In genomic region chr2:209389124-209389523, GRCh38 we compare ENCODE assay signal across 26 cellular contexts. TPM values are rescaled to one million over a fixed set of nuclear protein-coding genes. Genes with fewer than 3 reads are reported as not detected.
DNase-seq lines count a peak whose midpoint lies in the region; ATAC-seq and TF ChIP-seq lines count a peak whose summit lies in the region.
"Had no signal": no experiment of that assay in that cellular context is flagged by ENCODE, and none has a peak within 500 bp of the region (broad histone marks: within the 10 kb centered on the region; RNA-seq: fewer than 3 reads in every experiment).

No MANE protein-coding gene starts in this region.

- H3K4me3 Mint-ChIP-seq in endodermal cell, result no peak overlapping the region
- H3K4me3 Mint-ChIP-seq: activated T-cell treated with anti-CD3 and anti-CD28 coated beads, Interleukin-2, amount 50 U/mL, for 4 hours; CD8-positive, alpha-beta T cell; dendritic cell treated with granulocyte-macrophage colony-stimulating factor and Interleukin-4, amounts not matched to agents 40 ng/mL and 50 ng/mL, for 4 days; nephron progenitor cell; T-helper 1 cell treated with Interleukin-12 subunit alpha and Interleukin-12 subunit beta and Interleukin-4 antibody, amounts not matched to agents 30 μg/mL and 1 μg/mL, for 36 hours had no signal

- CTCF ChIA-PET in Panc1 (lab: Charles Lee), result no interaction called here

- H3K4me1 Mint-ChIP-seq in endodermal cell, result no peaks in the 10 kb centered on the region
- H3K4me1 Mint-ChIP-seq: nephron progenitor cell had no signal

- H3K36me3 ChIP-seq in Panc1 (ENCODE audit: control insufficient read depth, insufficient read depth, low read length) (no peaks in the 10 kb centered on the region), endodermal cell (ENCODE audit: control insufficient read depth, insufficient read depth, low read length) (no peaks in the 10 kb centered on the region)
- H3K36me3 ChIP-seq: adrenal gland, breast epithelium, SJSA1, upper lobe of left lung had no signal

- H3K27ac Mint-ChIP-seq in endodermal cell, result no peak overlapping the region
- H3K27ac Mint-ChIP-seq: CD8-positive, alpha-beta T cell; dendritic cell treated with granulocyte-macrophage colony-stimulating factor and Interleukin-4, amounts not matched to agents 40 ng/mL and 50 ng/mL, for 4 days; nephron progenitor cell; progenitor cell of endocrine pancreas; T-helper 1 cell treated with Interleukin-12 subunit alpha and Interleukin-12 subunit beta and Interleukin-4 antibody, amounts not matched to agents 30 μg/mL and 1 μg/mL, for 36 hours had no signal

- peaks cover 4% of the 10 kb centered on the region; the same call in 1 of the 2 replicates for H3K4me1 ChIP-seq in Panc1 (ENCODE audit: control insufficient read depth, insufficient read depth, low read length)
- H3K4me1 ChIP-seq in endodermal cell (ENCODE audit: control insufficient read depth, insufficient read depth, low read length), result no peaks in the 10 kb centered on the region
- H3K4me1 ChIP-seq: adrenal gland, breast epithelium, SJSA1, upper lobe of left lung had no signal

- ATAC-seq in Panc1, result no peak
- ATAC-seq in HG03097 (IDR thresholded peaks at IDR 0.05; ENCODE audit: low FRiP score, unreplicated experiment), result no peak
- ATAC-seq in HG03108 (IDR thresholded peaks at IDR 0.05; ENCODE audit: unreplicated experiment), result no peak
- ATAC-seq: activated T-cell treated with anti-CD3 and anti-CD28 coated beads, Interleukin-2, amount 50 U/mL, for 4 hours; CD8-positive, alpha-beta T cell had no signal

- H3K27me3 ChIP-seq in Panc1 (ENCODE audit: control insufficient read depth, insufficient read depth, low read length) (no peaks in the 10 kb centered on the region), endodermal cell (ENCODE audit: control insufficient read depth, insufficient read depth, low read length, poor library complexity, severe bottlenecking) (no peaks in the 10 kb centered on the region)
- H3K27me3 ChIP-seq: adrenal gland, breast epithelium, SJSA1, upper lobe of left lung had no signal

- H3K4me3 ChIP-seq in Panc1 (ENCODE audit: low read depth in 2 of 2, low read length in 2 of 2), result no peak overlapping the region
- H3K4me3 ChIP-seq in endodermal cell (ENCODE audit: low read length), result no peak overlapping the region
- H3K4me3 ChIP-seq: adrenal gland, breast epithelium, SJSA1, upper lobe of left lung had no signal

- H3K27me3 Mint-ChIP-seq in endodermal cell (ENCODE audit: insufficient read depth), result no peaks in the 10 kb centered on the region

- H3K36me3 Mint-ChIP-seq in endodermal cell (ENCODE audit: low read depth), result no peaks in the 10 kb centered on the region
- H3K36me3 Mint-ChIP-seq: CD8-positive, alpha-beta T cell had no signal

- 63 to 73% methylated on average over 5 of the region's 5 CpGs for WGBS in endodermal cell (ENCODE audit: insufficient coverage in 1 of 2, insufficient read length in 1 of 2), 2 experiments

- in situ Hi-C loops in Panc1 (cut with HindIII; ENCODE audit: low pct_unique_long_range_greater_than_20kb, low sequenced_read_pairs), result no loop called here

- POLR2A ChIA-PET in Panc1 (lab: Charles Lee), result no interaction called here

- no TSS peak for BruUV-seq in Panc1 (replicated peaks; lab: Mats Ljungman, UMichigan)

- TF ChIP-seq CTCF in Panc1 (IDR thresholded peaks at IDR 0.05) (no peak), endodermal cell (conservative IDR thresholded peaks at IDR 0.05) (no peak)

- intact Hi-C loops in Panc1 (cut with micrococcal nuclease; ENCODE audit: unreplicated experiment), result no loop called here

- no peak overlapping the region for H3K9ac ChIP-seq in endodermal cell (ENCODE audit: extremely low read depth, low read length, poor library complexity, severe bottlenecking)

- peak overlapping the region; percentile 51; the same call in 1 of the 2 replicates for H3K27ac ChIP-seq in Panc1 (ENCODE audit: low read length)
- peak overlapping the region; percentile 89 for H3K27ac ChIP-seq in endodermal cell (ENCODE audit: low read depth, low read length)
- H3K27ac ChIP-seq: adrenal gland, breast epithelium, SJSA1, upper lobe of left lung had no signal

- DNase-seq in DMS53 (lab: John Stamatoyannopoulos, UW) (peak; percentile 12), DMS53 treated with DMSO at 0.1 percent for 48 hours (lab: John Stamatoyannopoulos, UW; ENCODE audit: unreplicated experiment) (no peak), Panc1 (ENCODE audit: low read depth, low spot score) (no peak), endodermal cell (no peak), superior temporal gyrus (ENCODE audit: extremely low spot score) (peak; percentile 66), NCI-H345 treated with DMSO at 0.1 percent for 48 hours (lab: John Stamatoyannopoulos, UW; ENCODE audit: unreplicated experiment) (no peak)
- DNase-seq: 8988T; activated CD8-positive, alpha-beta memory T cell treated with anti-CD3 and anti-CD28 coated beads for 24 hours; activated naive CD4-positive, alpha-beta T cell treated with Interleukin-2 at 50 U/mL for 16 hours; activated T-cell treated with anti-CD3 and anti-CD28 coated beads, Interleukin-2, amount 50 U/mL, for 4 hours; adrenal gland; CD8-positive, alpha-beta T cell; DMS79 treated with DMSO at 0.1 percent for 48 hours; islet precursor cell; Kasumi-1; NCI-H1694 treated with DMSO at 0.1 percent for 48 hours; NCI-H226; nephron progenitor cell; upper lobe of left lung had no signal

- H3K9me3 Mint-ChIP-seq in endodermal cell, result peaks cover 6% of the 10 kb centered on the region
- H3K9me3 Mint-ChIP-seq: activated T-cell treated with anti-CD3 and anti-CD28 coated beads, Interleukin-2, amount 50 U/mL, for 4 hours; CD8-positive, alpha-beta T cell; dendritic cell treated with granulocyte-macrophage colony-stimulating factor and Interleukin-4, amounts not matched to agents 40 ng/mL and 50 ng/mL, for 4 days; T-helper 1 cell treated with Interleukin-12 subunit alpha and Interleukin-12 subunit beta and Interleukin-4 antibody, amounts not matched to agents 30 μg/mL and 1 μg/mL, for 36 hours had no signal

- peaks cover 4% of the 10 kb centered on the region; the same call in 1 of the 2 replicates for H3K9me3 ChIP-seq in Panc1 (ENCODE audit: control insufficient read depth, insufficient read depth, low read depth, low read length)
- H3K9me3 ChIP-seq in endodermal cell (ENCODE audit: control insufficient read depth, low read length), result no peaks in the 10 kb centered on the region
- H3K9me3 ChIP-seq: adrenal gland, breast epithelium, SJSA1, upper lobe of left lung had no signal

RNA-seq across cellular contexts. Expression of gene MAP2, which starts 34.7 kb away (rescaled TPM):
- total RNA-seq in Panc1 (2021; ENCODE audit: unreplicated experiment) (44.9 TPM), endodermal cell (1 to 10 TPM; 1.8 TPM)
- 26.6 TPM for polyA plus RNA-seq in Panc1 (2012; ENCODE audit: insufficient read length)
- polyA plus RNA-seq in endodermal cell (2013, experiment 1 of 2), result 172 TPM
- polyA plus RNA-seq in endodermal cell (2013, experiment 2 of 2), result 153 TPM
- total RNA-seq: CD8-positive, alpha-beta T cell had no signal

Comparison
In these comparisons a context has a peak if more than half of its experiments do, and no peak if none do; other contexts are left out.
1. DNase-seq: peak in DMS53 (single experiment) and superior temporal gyrus (single experiment); none in DMS53 treated with DMSO at 0.1 percent for 48 hours (single experiment), Panc1 (single experiment), endodermal cell (single experiment) and NCI-H345 treated with DMSO at 0.1 percent for 48 hours (single experiment).
2. RNA of gene MAP2, which starts 34.7 kb away (total RNA-seq): 44.9 TPM in Panc1 (single experiment); 1.8 TPM in endodermal cell; every median in the first group is over 10 times any median in the second.